Comparison of ENCODE assay signal across 1 cellular context in the genomic region with DNA sequence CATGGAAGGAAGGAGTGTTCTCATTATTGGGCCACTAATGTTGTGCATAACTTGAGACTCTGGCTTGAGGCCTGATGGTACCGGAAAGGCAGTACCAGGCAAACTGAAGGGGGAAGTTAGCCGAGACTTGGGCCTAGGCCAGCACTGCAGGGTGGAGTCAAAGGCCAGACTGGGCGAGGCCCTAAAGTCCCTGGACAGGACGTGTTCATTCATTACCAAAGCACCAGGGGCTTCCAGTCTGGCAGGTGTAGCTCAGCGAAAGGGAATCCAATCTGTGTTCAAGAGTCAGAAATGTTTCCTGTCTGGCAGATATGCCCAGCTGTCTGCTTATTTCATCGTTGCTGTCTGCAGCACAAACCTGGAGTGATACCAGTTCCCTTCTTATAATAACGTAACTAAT.
TF ChIP-seq lines count a peak whose summit lies in the region.

No MANE protein-coding gene starts in this region.

TF ChIP-seq in GM23338, 12 proteins besides CTCF, POLR2A, EP300 and RAD21 (continued from another document):
- TF ChIP-seq POLR2AphosphoS5 (IDR thresholded peaks at IDR 0.05; ENCODE audit: low read depth) (no peak), JUNB (IDR thresholded peaks at IDR 0.05; ENCODE audit: unreplicated experiment) (no peak), ZNF114 (CRISPR knock-in tag; IDR thresholded peaks at IDR 0.05) (no peak), STAT1 (IDR thresholded peaks at IDR 0.05; ENCODE audit: unreplicated experiment) (no peak), EZH2 (IDR thresholded peaks at IDR 0.05; ENCODE audit: low read depth, unreplicated experiment) (no peak), ZNF331 (CRISPR knock-in tag; IDR thresholded peaks at IDR 0.05; ENCODE audit: low read depth) (no peak)
